Comparison of ENCODE assay signal across 8 cellular contexts in the genomic region with DNA sequence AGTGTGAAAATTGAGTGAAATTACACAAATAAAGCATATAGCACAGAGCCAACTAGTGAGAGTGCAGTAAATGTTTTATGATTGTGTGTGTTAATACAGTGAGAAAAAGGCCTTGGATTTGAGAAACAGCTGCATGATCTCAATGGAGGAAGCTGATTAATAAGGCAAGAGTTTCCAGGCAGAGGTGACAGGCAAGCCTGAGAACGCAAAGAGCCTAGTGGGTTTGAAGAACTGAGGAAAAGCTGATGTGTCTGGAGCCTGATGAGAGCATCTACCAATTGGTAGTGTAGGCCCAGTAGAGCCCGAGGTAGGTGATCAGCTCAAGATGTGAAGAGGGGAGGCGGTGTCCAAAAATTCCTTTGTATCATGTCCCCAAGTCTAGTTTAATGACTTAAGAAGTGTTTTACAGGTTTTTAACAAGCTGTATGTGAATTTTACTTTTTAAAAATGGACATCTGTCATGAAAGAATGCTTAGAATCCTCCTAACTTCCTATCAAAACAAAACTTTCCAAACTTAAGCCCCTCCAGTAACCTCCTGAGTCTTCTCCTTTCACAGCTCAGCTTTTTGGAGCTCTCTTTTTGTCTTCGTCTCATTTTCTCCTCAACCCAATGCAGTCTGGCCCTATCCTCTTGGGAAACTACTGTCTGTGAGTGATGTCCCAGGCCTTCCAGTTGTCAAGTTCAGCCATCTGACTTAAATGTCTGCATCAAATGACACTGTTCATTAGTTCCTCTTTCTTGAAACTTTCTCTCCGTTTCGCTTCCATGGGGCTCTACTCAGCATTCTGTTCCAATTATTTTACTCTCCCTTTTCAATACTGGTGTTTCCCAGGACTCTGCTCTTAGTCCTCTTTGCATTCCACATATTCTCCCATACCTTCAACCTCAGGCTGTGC. TPM values are rescaled to one million over a fixed set of nuclear protein-coding genes. Genes with fewer than 3 reads are reported as not detected.
DNase-seq lines count a peak whose midpoint lies in the region; ATAC-seq, FAIRE-seq and TF ChIP-seq lines count a peak whose summit lies in the region.

No MANE protein-coding gene starts in this region.

- DNase-seq in right atrium auricular region (ENCODE audit: low spot score) (no peak), left cardiac atrium (no peak), SKM-1 treated with dmso at 0.1 percent for 144 hours (lab: John Stamatoyannopoulos, UW; ENCODE audit: unreplicated experiment) (peak; percentile 72), keratinocyte (ENCODE audit: low read depth, low spot score) (no peak), upper lobe of right lung (no peak), hepatic stellate cell (ENCODE audit: low spot score) (no peak)

- H2AFZ ChIP-seq in keratinocyte (ENCODE audit: control insufficient read depth, low read length): no peak overlapping the region

- H3K27ac ChIP-seq in right atrium auricular region (peak overlapping the region in 1 of 2 donors; percentile 76), keratinocyte (ENCODE audit: control insufficient read depth, insufficient read depth, low read length) (peak overlapping the region; percentile 95), upper lobe of right lung (peak overlapping the region; percentile 85)

- H3K79me2 ChIP-seq in keratinocyte (ENCODE audit: control insufficient read depth, insufficient read depth, low read length): peaks cover 81% of the 10 kb centered on the region

- H3K36me3 ChIP-seq in right atrium auricular region (no peaks in the 10 kb centered on the region), keratinocyte (ENCODE audit: control insufficient read depth in 2 of 2, extremely low read depth in 1 of 2, insufficient read depth in 2 of 2, low read length in 2 of 2) (peaks cover 0 to 3% of the 10 kb centered on the region in 2 experiments), upper lobe of right lung (no peaks in the 10 kb centered on the region)

- ATAC-seq in left cardiac atrium: no peak
- ATAC-seq in upper lobe of right lung: peak; percentile 7
- no peak for ATAC-seq in GM21825 (IDR thresholded peaks at IDR 0.05; ENCODE audit: unreplicated experiment)
- ATAC-seq in GM18873 (IDR thresholded peaks at IDR 0.05; ENCODE audit: low FRiP score, unreplicated experiment): no peak

- H3K27me3 ChIP-seq in right atrium auricular region: no peaks in the 10 kb centered on the region
- no peaks in the 10 kb centered on the region for H3K27me3 ChIP-seq in keratinocyte (ENCODE audit: control insufficient read depth, extremely low read depth, insufficient read depth, low read length)
- peaks cover 4% of the 10 kb centered on the region for H3K27me3 ChIP-seq in upper lobe of right lung

- no peaks in the 10 kb centered on the region for H3K9me3 ChIP-seq in right atrium auricular region
- H3K9me3 ChIP-seq in keratinocyte (ENCODE audit: control insufficient read depth, low read depth, low read length): no peaks in the 10 kb centered on the region
- H3K9me3 ChIP-seq in upper lobe of right lung: no peaks in the 10 kb centered on the region

- H4K20me1 ChIP-seq in keratinocyte (ENCODE audit: control insufficient read depth, extremely low read depth, insufficient read depth, low read length): no peaks in the 10 kb centered on the region

- H3K9me1 ChIP-seq in keratinocyte (ENCODE audit: control insufficient read depth, extremely low read depth, insufficient read depth, low read length): no peaks in the 10 kb centered on the region

- no peak for TF ChIP-seq CTCF in right atrium auricular region (IDR thresholded peaks at IDR 0.05)
- no peak for TF ChIP-seq CTCF in keratinocyte (optimal IDR thresholded peaks at IDR 0.05 in 1 of 3, IDR thresholded peaks at IDR 0.05 in 1 of 3, conservative IDR thresholded peaks at IDR 0.05 in 1 of 3; ENCODE audit: extremely low read depth in 1 of 3, insufficient read depth in 2 of 3, low read length in 3 of 3)
- TF ChIP-seq CTCF in upper lobe of right lung (IDR thresholded peaks at IDR 0.05): no peak

- intact Hi-C loops in left cardiac atrium (cut with DNase I) (no loop called here), upper lobe of right lung (cut with DNase I) (no loop called here)

- no peak for FAIRE-seq in keratinocyte (lab: Jason Lieb, UNC)

- H3K4me1 ChIP-seq in right atrium auricular region: peaks cover 0 to 31% of the 10 kb centered on the region in 2 donors
- peaks cover 30% of the 10 kb centered on the region for H3K4me1 ChIP-seq in keratinocyte (ENCODE audit: control insufficient read depth, extremely low read depth, insufficient read depth, low read length)
- peaks cover 40% of the 10 kb centered on the region for H3K4me1 ChIP-seq in upper lobe of right lung

- H3K4me3 ChIP-seq in right atrium auricular region (peak overlapping the region; percentile 88 to 93), keratinocyte (ENCODE audit: control insufficient read depth in 2 of 3, extremely low read depth in 1 of 3, insufficient read depth in 2 of 3, low read depth in 1 of 3, low read length in 3 of 3) (peak overlapping the region; percentile 61 to 96 (median 91)), upper lobe of right lung (peak overlapping the region; percentile 68)

- H3K9ac ChIP-seq in keratinocyte (ENCODE audit: control insufficient read depth, extremely low read depth, insufficient read depth, low read length): peak overlapping the region; percentile 97

- H3K4me2 ChIP-seq in keratinocyte (ENCODE audit: control insufficient read depth, extremely low read depth, insufficient read depth, low read depth, low read length): peak overlapping the region; percentile 93

- dilution Hi-C loops in keratinocyte (cut with MboI; ENCODE audit: extremely low pct_ligation_motif_present, low sequenced_read_pairs): no loop called here

RNA-seq across cellular contexts. Expression of gene CDC40, which starts 1.2 kb away (rescaled TPM):
- total RNA-seq in right atrium auricular region: 10 to 100 TPM in 1 of 2 donors, 1 to 10 TPM in 1; 9.9 to 10.1 TPM
- 10 to 100 TPM; 13.9 to 15.8 TPM for total RNA-seq in left cardiac atrium
- polyA plus RNA-seq in keratinocyte: 9.1 to 15.8 TPM (median 10.2 TPM) in 3 replicates
- polyA plus RNA-seq in keratinocyte (2011; ENCODE audit: low read depth): 68.3 TPM
- 5.8 and 9.9 TPM in 2 replicates for polyA plus RNA-seq in keratinocyte (2011; cell fraction: cytosol; rRNA removed)
- polyA plus RNA-seq in keratinocyte (2011; cell fraction: nucleus; rRNA removed): 7.4 and 12.2 TPM in 2 replicates
- polyA plus RNA-seq in keratinocyte (2012; ENCODE audit: low replicate concordance): 9.8 and 11.3 TPM in 2 replicates
- polyA minus RNA-seq in keratinocyte: 7.0 to 16.5 TPM (median 13.6 TPM) in 3 replicates
- 8.6 TPM for polyA minus RNA-seq in keratinocyte (2011; cell fraction: cytosol; rRNA and poly(A)+ RNA removed)
- polyA minus RNA-seq in keratinocyte (2011; cell fraction: nucleus; rRNA and poly(A)+ RNA removed): 9.0 and 10.5 TPM in 2 replicates
- 20.5 TPM for total RNA-seq in upper lobe of right lung

RNA-seq across cellular contexts. Expression of gene WASF1, which starts 1.9 kb away (rescaled TPM):
- total RNA-seq in right atrium auricular region (1 to 10 TPM; 3.5 to 4.8 TPM), left cardiac atrium (1 to 10 TPM; 3.0 to 3.2 TPM), upper lobe of right lung (3.6 TPM)
- polyA plus RNA-seq in keratinocyte: 12.7 to 26.2 TPM (median 20.9 TPM) in 3 replicates
- 9.4 TPM for polyA plus RNA-seq in keratinocyte (2011; ENCODE audit: low read depth)
- 22.1 and 34.2 TPM in 2 replicates for polyA plus RNA-seq in keratinocyte (2011; cell fraction: cytosol; rRNA removed)
- polyA plus RNA-seq in keratinocyte (2011; cell fraction: nucleus; rRNA removed): 26.8 and 31.5 TPM in 2 replicates
- 13.0 and 15.7 TPM in 2 replicates for polyA plus RNA-seq in keratinocyte (2012; ENCODE audit: low replicate concordance)
- polyA minus RNA-seq in keratinocyte: 9.1 to 12.9 TPM (median 10.2 TPM) in 3 replicates
- polyA minus RNA-seq in keratinocyte (2011; cell fraction: cytosol; rRNA and poly(A)+ RNA removed): 7.3 TPM
- polyA minus RNA-seq in keratinocyte (2011; cell fraction: nucleus; rRNA and poly(A)+ RNA removed): 8.0 and 15.5 TPM in 2 replicates
